Comparison of ENCODE assay signal across 1 cellular context in genomic region chr14:20690848-20691640, GRCh38.
A peak's percentile ranks its signal among the peaks of the same experiment; 100 is the strongest.
TF ChIP-seq lines count a peak whose summit lies in the region.

No MANE protein-coding gene starts in this region.

TF ChIP-seq in A549, 52 proteins besides CTCF, POLR2A, EP300 and RAD21:
- TF ChIP-seq CHD4 (IDR thresholded peaks at IDR 0.05; ENCODE audit: borderline replicate concordance) (no peak), SMC3 (IDR thresholded peaks at IDR 0.05) (peak; percentile 76), USF2 (IDR thresholded peaks at IDR 0.05) (peak; percentile 55)
